ENCODE assay signal across 17 cellular contexts in the genomic region with DNA sequence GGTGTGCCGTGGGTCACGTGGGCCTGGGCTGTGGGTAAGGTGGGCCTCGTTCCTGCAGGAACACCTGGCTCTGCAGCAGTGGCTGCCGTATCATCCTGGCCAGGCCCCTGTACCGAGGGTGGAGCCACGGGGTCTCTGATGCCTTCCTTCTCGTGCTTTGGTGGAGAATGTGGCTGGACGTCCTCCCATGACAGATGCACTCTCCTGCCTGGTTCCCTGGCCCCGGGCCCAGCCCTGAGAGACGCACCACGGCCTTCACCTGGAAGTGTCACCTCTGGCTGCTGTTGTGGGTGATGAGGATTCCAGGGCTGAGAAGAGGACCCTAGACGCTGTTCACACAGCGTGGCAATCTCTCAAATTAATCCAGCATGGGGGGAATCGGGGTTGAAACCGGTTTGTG.
"Had no signal": no experiment of that assay in that cellular context is flagged by ENCODE, and none has a peak within 500 bp of the region (broad histone marks: within the 10 kb centered on the region; RNA-seq: fewer than 3 reads in every experiment).

No MANE protein-coding gene starts in this region.

- DNase-seq: activated CD4-positive, alpha-beta T cell treated with anti-CD3 and anti-CD28 coated beads, Interleukin-2, amount 50 U/mL, for 4 hours; activated CD4-positive, CD25-positive, alpha-beta regulatory T cell treated with anti-CD3 and anti-CD28 coated beads, Interleukin-2, amount 50 U/mL, for 72 hours; amygdala; dermis blood vessel endothelial cell; effector memory CD4-positive, alpha-beta T cell; nucleus accumbens; posterior cingulate gyrus; SK-N-SH; stomach; T-helper 1 cell; T1000 had no signal

- H3K4me3 ChIP-seq: lung, skin epidermis, stomach, vagina had no signal

- H3K27ac ChIP-seq: skin epidermis, stomach, vagina had no signal

- H3K27me3 ChIP-seq: stomach, vagina had no signal

- H3K36me3 ChIP-seq: vagina had no signal

- H3K9me3 Mint-ChIP-seq: natural killer cell treated with Interleukin-12 subunit alpha and Interleukin-12 subunit beta and Interleukin-15 and Interleukin-18, amount 100 ng/mL, for 72 hours had no signal

- H3K9me3 ChIP-seq: SK-N-SH, stomach, vagina had no signal

- H3K4me3 Mint-ChIP-seq: activated naive CD8-positive, alpha-beta T cell; natural killer cell treated with Interleukin-12 subunit alpha and Interleukin-12 subunit beta and Interleukin-15 and Interleukin-18, amount 100 ng/mL, for 72 hours had no signal

- H3K36me3 Mint-ChIP-seq: natural killer cell treated with Interleukin-12 subunit alpha and Interleukin-12 subunit beta and Interleukin-15 and Interleukin-18, amount 100 ng/mL, for 72 hours had no signal

- H3K27ac Mint-ChIP-seq: natural killer cell treated with Interleukin-12 subunit alpha and Interleukin-12 subunit beta and Interleukin-15 and Interleukin-18, amount 100 ng/mL, for 72 hours had no signal

- ATAC-seq: left lobe of liver; natural killer cell treated with Interleukin-12 subunit alpha and Interleukin-12 subunit beta and Interleukin-15 and Interleukin-18, amount 100 ng/mL, for 72 hours had no signal

- H3K27me3 Mint-ChIP-seq: activated naive CD8-positive, alpha-beta T cell; natural killer cell treated with Interleukin-12 subunit alpha and Interleukin-12 subunit beta and Interleukin-15 and Interleukin-18, amount 100 ng/mL, for 72 hours had no signal
